In the genomic region with DNA sequence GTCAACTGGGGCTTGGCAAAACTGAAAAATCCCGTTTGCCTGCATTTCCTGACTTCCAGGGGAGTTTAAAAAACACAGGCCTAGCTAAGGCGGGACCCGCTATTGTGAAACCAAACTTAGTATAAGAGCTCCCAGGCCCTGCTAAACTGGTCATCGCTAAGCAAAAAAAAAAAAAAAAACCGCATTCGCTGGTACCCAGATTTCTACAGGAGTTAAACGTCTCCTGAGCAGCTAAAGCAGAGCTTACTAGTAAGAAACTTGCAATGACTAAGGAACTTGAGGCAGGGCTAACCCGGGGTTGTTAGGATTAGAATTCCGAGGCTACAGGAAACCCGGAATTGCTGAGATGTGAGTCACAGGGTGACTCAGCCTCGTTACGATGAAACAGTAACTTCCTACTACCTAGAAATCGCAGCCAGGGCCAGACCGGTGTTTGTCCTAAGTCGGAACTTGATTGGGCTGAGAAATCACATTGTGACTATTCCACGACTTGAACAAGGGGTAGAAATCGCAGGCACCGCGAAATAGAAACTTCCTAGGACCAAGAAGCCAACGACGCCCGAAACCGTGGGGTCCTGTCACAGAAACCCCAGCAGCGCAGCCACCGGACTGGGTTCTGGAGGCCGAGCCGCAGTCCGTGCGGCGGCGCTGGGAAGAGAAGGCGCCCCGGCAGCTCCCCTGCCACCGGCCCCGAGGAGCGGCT, we compare ENCODE assay signal across 1 cellular context.
A peak's percentile ranks its signal among the peaks of the same experiment; 100 is the strongest.
TF ChIP-seq lines count a peak whose summit lies in the region.

No MANE protein-coding gene starts in this region.

TF ChIP-seq in A549, 52 proteins besides CTCF, POLR2A, EP300 and RAD21 (continued from another document):
- TF ChIP-seq CBX2 (IDR thresholded peaks at IDR 0.05; ENCODE audit: borderline replicate concordance, low read depth), result no peak
- TF ChIP-seq CHD2 (IDR thresholded peaks at IDR 0.05; ENCODE audit: low read length, partially characterized antibody), result no peak
- TF ChIP-seq, protein P1, sequence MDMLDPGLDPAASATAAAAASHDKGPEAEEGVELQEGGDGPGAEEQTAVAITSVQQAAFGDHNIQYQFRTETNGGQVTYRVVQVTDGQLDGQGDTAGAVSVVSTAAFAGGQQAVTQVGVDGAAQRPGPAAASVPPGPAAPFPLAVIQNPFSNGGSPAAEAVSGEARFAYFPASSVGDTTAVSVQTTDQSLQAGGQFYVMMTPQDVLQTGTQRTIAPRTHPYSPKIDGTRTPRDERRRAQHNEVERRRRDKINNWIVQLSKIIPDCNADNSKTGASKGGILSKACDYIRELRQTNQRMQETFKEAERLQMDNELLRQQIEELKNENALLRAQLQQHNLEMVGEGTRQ (IDR thresholded peaks at IDR 0.05), result no peak
- TF ChIP-seq MAFK (IDR thresholded peaks at IDR 0.05; ENCODE audit: partially characterized antibody), result peak; percentile 87
- TF ChIP-seq SMC3 (IDR thresholded peaks at IDR 0.05), result peak; percentile 28; the same call in 1 of the 3 replicates
- TF ChIP-seq FOSB (CRISPR knock-in tag; IDR thresholded peaks at IDR 0.05), result no peak
- TF ChIP-seq, protein P2, sequence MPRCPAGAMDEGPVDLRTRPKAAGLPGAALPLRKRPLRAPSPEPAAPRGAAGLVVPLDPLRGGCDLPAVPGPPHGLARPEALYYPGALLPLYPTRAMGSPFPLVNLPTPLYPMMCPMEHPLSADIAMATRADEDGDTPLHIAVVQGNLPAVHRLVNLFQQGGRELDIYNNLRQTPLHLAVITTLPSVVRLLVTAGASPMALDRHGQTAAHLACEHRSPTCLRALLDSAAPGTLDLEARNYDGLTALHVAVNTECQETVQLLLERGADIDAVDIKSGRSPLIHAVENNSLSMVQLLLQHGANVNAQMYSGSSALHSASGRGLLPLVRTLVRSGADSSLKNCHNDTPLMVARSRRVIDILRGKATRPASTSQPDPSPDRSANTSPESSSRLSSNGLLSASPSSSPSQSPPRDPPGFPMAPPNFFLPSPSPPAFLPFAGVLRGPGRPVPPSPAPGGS (IDR thresholded peaks at IDR 0.05), result peak; percentile 59; the same call in 1 of the 3 replicates
- TF ChIP-seq KDM1A (IDR thresholded peaks at IDR 0.05; ENCODE audit: low read depth), result 0 out of 2 replicates have a peak, but pooled peaks have one; percentile 14
- TF ChIP-seq RCOR1 (IDR thresholded peaks at IDR 0.05; ENCODE audit: low read depth, low read length), result no peak
- no peak for TF ChIP-seq RARB (CRISPR knock-in tag; IDR thresholded peaks at IDR 0.05)
- no peak for TF ChIP-seq HMGXB4 (CRISPR knock-in tag; IDR thresholded peaks at IDR 0.05; ENCODE audit: borderline replicate concordance)
- TF ChIP-seq HOXB5 (CRISPR knock-in tag; IDR thresholded peaks at IDR 0.05), result no peak
- peak; percentile 53 to 59; a peak in 3 of 4 replicates for TF ChIP-seq CEBPB (IDR thresholded peaks at IDR 0.05)
- TF ChIP-seq NPAS2 (CRISPR knock-in tag; IDR thresholded peaks at IDR 0.05; ENCODE audit: borderline replicate concordance), result no peak
- no peak for TF ChIP-seq ZFP36 (IDR thresholded peaks at IDR 0.05; ENCODE audit: borderline replicate concordance, partially characterized antibody)
TF ChIP-seq in A549: peak in this region for 13.
